9 cellular contexts compared by ENCODE assay signal in the genomic region with DNA sequence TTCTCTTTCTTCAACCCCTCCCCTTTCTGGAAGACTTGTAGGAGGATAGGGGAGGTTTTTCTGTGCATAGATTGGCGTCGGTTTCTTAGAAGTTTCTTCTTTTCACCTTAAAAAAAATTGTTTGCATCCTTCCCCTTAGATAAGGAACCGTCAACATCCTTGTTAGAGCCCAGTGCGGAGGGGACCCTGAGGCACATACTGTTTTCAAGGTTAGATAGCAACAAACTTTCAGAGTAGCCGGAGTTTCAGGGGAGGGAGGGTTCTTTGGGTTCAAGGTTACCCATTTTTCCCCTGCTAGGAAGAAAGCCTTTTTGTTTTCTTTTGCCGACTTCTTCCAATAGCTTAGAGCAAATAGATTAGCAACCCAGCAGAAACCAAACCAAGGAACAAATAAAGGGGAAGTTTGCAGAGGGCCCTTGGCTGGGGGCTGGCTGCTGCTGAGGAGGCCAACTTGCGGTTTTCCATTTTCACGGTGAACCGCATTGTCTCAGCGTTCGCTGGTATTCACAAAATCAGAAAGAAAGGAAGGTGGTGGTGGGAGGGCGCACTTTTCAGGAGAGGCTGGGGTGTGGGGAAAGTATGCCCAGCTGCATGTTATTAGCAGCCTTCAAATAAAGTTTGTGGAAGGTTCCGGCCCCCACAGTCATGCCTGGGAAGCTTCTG.
DNase-seq lines count a peak whose midpoint lies in the region; ATAC-seq and TF ChIP-seq lines count a peak whose summit lies in the region.
"Had no signal": no experiment of that assay in that cellular context is flagged by ENCODE, and none has a peak within 500 bp of the region (broad histone marks: within the 10 kb centered on the region; RNA-seq: fewer than 3 reads in every experiment).

No MANE protein-coding gene starts in this region.

- peaks cover 75% of the 10 kb centered on the region for H3K4me1 Mint-ChIP-seq in T-helper 2 cell treated with Interferon-gamma antibody and Interleukin-4, amounts not matched to agents 5 μg/mL and 100 μg/mL, for 36 hours (ENCODE audit: low read depth)
- peaks cover 49% of the 10 kb centered on the region for H3K4me1 Mint-ChIP-seq in dendritic cell treated with granulocyte-macrophage colony-stimulating factor and Interleukin-4, amounts not matched to agents 40 ng/mL and 50 ng/mL, for 4 days (ENCODE audit: low read depth)

- ATAC-seq in DND-41 (ENCODE audit: insufficient read depth, low read depth) (peak; percentile 81), HG02763 (IDR thresholded peaks at IDR 0.05; ENCODE audit: unreplicated experiment) (peak; percentile 60), HG03280 (IDR thresholded peaks at IDR 0.05; ENCODE audit: unreplicated experiment) (no peak)

- H3K4me3 Mint-ChIP-seq in T-helper 2 cell treated with Interferon-gamma antibody and Interleukin-4, amounts not matched to agents 5 μg/mL and 100 μg/mL, for 36 hours = peak overlapping the region; percentile 80
- H3K4me3 Mint-ChIP-seq in dendritic cell treated with granulocyte-macrophage colony-stimulating factor and Interleukin-4, amounts not matched to agents 40 ng/mL and 50 ng/mL, for 4 days = peak overlapping the region; percentile 66

- peaks cover 81% of the 10 kb centered on the region for H3K36me3 ChIP-seq in DND-41 (ENCODE audit: insufficient read depth, low read length)

- peak overlapping the region; percentile 94 for H3K27ac Mint-ChIP-seq in T-helper 2 cell treated with Interferon-gamma antibody and Interleukin-4, amounts not matched to agents 5 μg/mL and 100 μg/mL, for 36 hours
- peak overlapping the region; percentile 61 for H3K27ac Mint-ChIP-seq in dendritic cell treated with granulocyte-macrophage colony-stimulating factor and Interleukin-4, amounts not matched to agents 40 ng/mL and 50 ng/mL, for 4 days

- H3K4me1 ChIP-seq in DND-41 (ENCODE audit: insufficient read depth, low read length) = peaks cover 97% of the 10 kb centered on the region

- peak overlapping the region; percentile 76 for H3K4me2 ChIP-seq in DND-41 (ENCODE audit: insufficient read depth, low read length)

- H3K9me3 Mint-ChIP-seq in T-helper 2 cell treated with Interferon-gamma antibody and Interleukin-4, amounts not matched to agents 5 μg/mL and 100 μg/mL, for 36 hours = no peaks in the 10 kb centered on the region
- no peaks in the 10 kb centered on the region for H3K9me3 Mint-ChIP-seq in dendritic cell treated with granulocyte-macrophage colony-stimulating factor and Interleukin-4, amounts not matched to agents 40 ng/mL and 50 ng/mL, for 4 days

- peak overlapping the region; percentile 91 for H3K27ac ChIP-seq in DND-41 (ENCODE audit: low read length)
- H3K27ac ChIP-seq: skin epidermis had no signal

- H3K9ac ChIP-seq in DND-41 (ENCODE audit: low read depth, low read length) = peak overlapping the region; percentile 55

- TF ChIP-seq CTCF in DND-41 (IDR thresholded peaks at IDR 0.05; ENCODE audit: borderline replicate concordance, extremely low read depth, low read length, poor library complexity, severe bottlenecking) = peak; percentile 39

- no peaks in the 10 kb centered on the region for H3K27me3 Mint-ChIP-seq in T-helper 2 cell treated with Interferon-gamma antibody and Interleukin-4, amounts not matched to agents 5 μg/mL and 100 μg/mL, for 36 hours (ENCODE audit: low read depth)
- H3K27me3 Mint-ChIP-seq in dendritic cell treated with granulocyte-macrophage colony-stimulating factor and Interleukin-4, amounts not matched to agents 40 ng/mL and 50 ng/mL, for 4 days = peaks cover 11% of the 10 kb centered on the region

- H3K36me3 Mint-ChIP-seq in T-helper 2 cell treated with Interferon-gamma antibody and Interleukin-4, amounts not matched to agents 5 μg/mL and 100 μg/mL, for 36 hours (ENCODE audit: low read depth) = peaks cover 50% of the 10 kb centered on the region
- H3K36me3 Mint-ChIP-seq in dendritic cell treated with granulocyte-macrophage colony-stimulating factor and Interleukin-4, amounts not matched to agents 40 ng/mL and 50 ng/mL, for 4 days (ENCODE audit: low read depth) = no peaks in the 10 kb centered on the region

- no peaks in the 10 kb centered on the region for H3K9me3 ChIP-seq in DND-41 (ENCODE audit: insufficient read depth, low read length, severe bottlenecking)

- intact Hi-C loops in dendritic cell treated with granulocyte-macrophage colony-stimulating factor and Interleukin-4, amounts not matched to agents 40 ng/mL and 50 ng/mL, for 4 days (cut with micrococcal nuclease) = no loop called here

- H4K20me1 ChIP-seq in DND-41 (ENCODE audit: insufficient read depth, low read length) = peaks cover 81% of the 10 kb centered on the region

- H2AFZ ChIP-seq in DND-41 (ENCODE audit: low read depth, low read length) = no peak overlapping the region

- no peaks in the 10 kb centered on the region for H3K27me3 ChIP-seq in DND-41 (ENCODE audit: insufficient read depth, low read length, poor library complexity)

- H3K4me3 ChIP-seq in DND-41 (ENCODE audit: low read depth in 1 of 2, low read length in 2 of 2) = peak overlapping the region in 1 of 2 experiments; percentile 50; a peak in 2 of 4 replicates
- H3K4me3 ChIP-seq: skin epidermis had no signal

- peak; percentile 90 for DNase-seq in DND-41
- DNase-seq in T-helper 2 cell treated with Interferon-gamma antibody and Interleukin-4, amounts not matched to agents 5 μg/mL and 100 μg/mL, for 36 hours (ENCODE audit: low spot score) = peak; percentile 80
- peak; percentile 11 to 35 (median 35) for DNase-seq in stimulated activated CD4-positive, alpha-beta T cell treated with anti-CD3 and anti-CD28 coated beads, TNF-alpha, amount 100 ng/mL, for 48 hours (ENCODE audit: low read depth in 3 of 3)
- no peak for DNase-seq in 8988T
- DNase-seq in RPMI8226 = no peak

- peaks cover 100% of the 10 kb centered on the region for H3K79me2 ChIP-seq in DND-41 (ENCODE audit: insufficient read depth, low read length)

Comparison
In these comparisons a context has a peak if more than half of its experiments do, and no peak if none do; other contexts are left out.
1. DNase-seq: peak in DND-41 (single experiment), T-helper 2 cell treated with Interferon-gamma antibody and Interleukin-4, amounts not matched to agents 5 μg/mL and 100 μg/mL, for 36 hours (single experiment) and stimulated activated CD4-positive, alpha-beta T cell treated with anti-CD3 and anti-CD28 coated beads, TNF-alpha, amount 100 ng/mL, for 48 hours (3 of 3); none in 8988T (single experiment) and RPMI8226 (single experiment).